ENCODE assay signal across 9 cellular contexts in the genomic region with DNA sequence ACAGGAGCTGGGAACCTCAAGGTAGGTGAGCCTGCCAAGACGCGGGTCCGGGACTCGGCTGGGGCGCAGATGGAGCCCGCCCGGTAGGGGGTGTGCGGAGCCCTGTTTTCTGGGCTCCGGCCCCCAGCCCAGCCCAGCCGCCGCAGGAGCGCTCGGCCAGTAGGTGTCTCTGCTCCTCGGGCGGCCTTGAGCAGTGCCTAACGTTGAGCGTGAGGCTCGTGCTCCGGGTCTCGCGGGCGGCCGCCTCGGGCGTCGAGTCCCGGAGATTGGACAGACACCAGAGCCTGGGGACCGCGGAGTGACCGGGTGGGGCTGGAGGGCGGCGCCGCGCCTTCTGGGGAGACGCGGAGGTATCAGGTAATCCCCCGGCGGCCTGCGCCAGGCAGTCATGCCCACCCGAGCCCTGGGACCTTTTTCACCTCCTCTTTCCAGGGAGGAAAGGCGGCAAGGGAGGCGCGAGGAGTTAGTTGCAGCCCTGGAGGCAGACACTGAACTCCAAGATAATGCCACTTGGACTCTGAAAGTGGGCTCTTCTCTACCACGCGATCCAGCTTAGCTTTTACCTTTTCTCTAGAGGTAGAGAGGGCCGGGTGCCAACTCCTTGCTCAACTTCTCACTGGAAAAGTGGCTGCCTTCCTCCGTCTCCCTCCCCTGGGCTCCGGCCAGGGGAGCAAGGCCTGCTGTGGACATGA. TPM values are rescaled to one million over a fixed set of nuclear protein-coding genes. Genes with fewer than 3 reads are reported as not detected.
DNase-seq lines count a peak whose midpoint lies in the region; ATAC-seq lines count a peak whose summit lies in the region.
"Had no signal": no experiment of that assay in that cellular context is flagged by ENCODE, and none has a peak within 500 bp of the region (broad histone marks: within the 10 kb centered on the region; RNA-seq: fewer than 3 reads in every experiment).

No MANE protein-coding gene starts in this region.

- H3K36me3 Mint-ChIP-seq in CD8-positive, alpha-beta memory T cell = no peaks in the 10 kb centered on the region

- CTCF ChIA-PET in CD8-positive, alpha-beta memory T cell (lab: Charles Lee) = no interaction called here

- H3K27ac ChIP-seq in CD8-positive, alpha-beta memory T cell (ENCODE audit: low read depth, low read length) = no peak overlapping the region
- H3K27ac ChIP-seq: SK-N-MC had no signal

- H3K27me3 Mint-ChIP-seq in CD8-positive, alpha-beta memory T cell = peaks cover 7 to 33% of the 10 kb centered on the region in 2 donors

- ATAC-seq in GM19395 (IDR thresholded peaks at IDR 0.05; ENCODE audit: unreplicated experiment) = peak; percentile 96
- ATAC-seq in HG03457 (IDR thresholded peaks at IDR 0.05; ENCODE audit: unreplicated experiment) = peak; percentile 96
- peak; percentile 86 for ATAC-seq in left lobe of liver

- H3K9me3 Mint-ChIP-seq in CD8-positive, alpha-beta memory T cell = no peaks in the 10 kb centered on the region

- H3K4me3 ChIP-seq in CD8-positive, alpha-beta memory T cell (ENCODE audit: low read length) = no peak overlapping the region
- H3K4me3 ChIP-seq: SK-N-MC had no signal

- no peaks in the 10 kb centered on the region for H3K9me3 ChIP-seq in CD8-positive, alpha-beta memory T cell (ENCODE audit: low read length)

- H3K4me1 ChIP-seq in CD8-positive, alpha-beta memory T cell (ENCODE audit: insufficient read depth, low read length) = no peaks in the 10 kb centered on the region

- peak overlapping the region in 1 of 7 donors; percentile 24 for H3K4me3 Mint-ChIP-seq in CD8-positive, alpha-beta memory T cell

- no peak overlapping the region for H3K27ac Mint-ChIP-seq in CD8-positive, alpha-beta memory T cell

- H3K4me1 Mint-ChIP-seq in CD8-positive, alpha-beta memory T cell = peaks cover 0 to 4% (median 3%) of the 10 kb centered on the region in 3 donors

- DNase-seq in CD8-positive, alpha-beta memory T cell = peak in 3 of 5 donors; percentile 2 to 48 (median 18)
- peak; percentile 44 for DNase-seq in UCSD-AML1 (lab: John Stamatoyannopoulos, UW; ENCODE audit: unreplicated experiment)
- peak; percentile 6 for DNase-seq in central memory CD4-positive, alpha-beta T cell
- peak; percentile 78 for DNase-seq in left lobe of liver (ENCODE audit: low spot score)
- peak; percentile 43 for DNase-seq in stimulated activated CD4-positive, alpha-beta T cell treated with anti-CD3 and anti-CD28 coated beads, Interleukin-4, amount 100 ng/mL, for 24 hours
- no peak for DNase-seq in SIG-M5 treated with dmso at 0.1 percent for 504 hours (lab: John Stamatoyannopoulos, UW; ENCODE audit: unreplicated experiment)

- POLR2A ChIA-PET in CD8-positive, alpha-beta memory T cell (lab: Charles Lee) = no interaction called here

- H3K27me3 ChIP-seq in CD8-positive, alpha-beta memory T cell (ENCODE audit: insufficient read depth, low read length, poor library complexity, severe bottlenecking) = no peaks in the 10 kb centered on the region

- no peaks in the 10 kb centered on the region for H3K36me3 ChIP-seq in CD8-positive, alpha-beta memory T cell (ENCODE audit: insufficient read depth, low read length)

RNA-seq across cellular contexts. Expression of a gene that starts 14.5 kb away (rescaled TPM):
- not detected for total RNA-seq in CD8-positive, alpha-beta memory T cell
- polyA plus RNA-seq in CD8-positive, alpha-beta memory T cell = not detected
- total RNA-seq in left lobe of liver = 7,950 TPM

RNA-seq across cellular contexts. Expression of a gene that starts 36.4 kb away (rescaled TPM):
- not detected for total RNA-seq in CD8-positive, alpha-beta memory T cell
- not detected for polyA plus RNA-seq in CD8-positive, alpha-beta memory T cell
- total RNA-seq in left lobe of liver = 15,070 TPM

Comparison
In these comparisons a context has a peak if more than half of its experiments do, and no peak if none do; other contexts are left out.
1. RNA of a gene that starts 14.5 kb away (total RNA-seq): 7,950 TPM in left lobe of liver (single experiment); not detected in CD8-positive, alpha-beta memory T cell; every median in the first group is over 1,000 times any median in the second.
2. RNA of a gene that starts 36.4 kb away (total RNA-seq): 15,070 TPM in left lobe of liver (single experiment); not detected in CD8-positive, alpha-beta memory T cell; every median in the first group is over 1,000 times any median in the second.
3. Peak in every context shown above with its lines, with median percentiles within 50 percentile points of each other: ATAC-seq.